Comparison of ENCODE assay signal across 5 cellular contexts in genomic region chr5:168859471-168859870, GRCh38.
"Had no signal": no experiment of that assay in that cellular context is flagged by ENCODE, and none has a peak within 500 bp of the region (broad histone marks: within the 10 kb centered on the region; RNA-seq: fewer than 3 reads in every experiment).

No MANE protein-coding gene starts in this region.

- H3K27ac ChIP-seq: HL-60 had no signal

- H3K4me3 ChIP-seq: K562 had no signal

- DNase-seq: IMR-90, KBM-7, KG1 had no signal
